ENCODE assay signal across 8 cellular contexts in the genomic region with DNA sequence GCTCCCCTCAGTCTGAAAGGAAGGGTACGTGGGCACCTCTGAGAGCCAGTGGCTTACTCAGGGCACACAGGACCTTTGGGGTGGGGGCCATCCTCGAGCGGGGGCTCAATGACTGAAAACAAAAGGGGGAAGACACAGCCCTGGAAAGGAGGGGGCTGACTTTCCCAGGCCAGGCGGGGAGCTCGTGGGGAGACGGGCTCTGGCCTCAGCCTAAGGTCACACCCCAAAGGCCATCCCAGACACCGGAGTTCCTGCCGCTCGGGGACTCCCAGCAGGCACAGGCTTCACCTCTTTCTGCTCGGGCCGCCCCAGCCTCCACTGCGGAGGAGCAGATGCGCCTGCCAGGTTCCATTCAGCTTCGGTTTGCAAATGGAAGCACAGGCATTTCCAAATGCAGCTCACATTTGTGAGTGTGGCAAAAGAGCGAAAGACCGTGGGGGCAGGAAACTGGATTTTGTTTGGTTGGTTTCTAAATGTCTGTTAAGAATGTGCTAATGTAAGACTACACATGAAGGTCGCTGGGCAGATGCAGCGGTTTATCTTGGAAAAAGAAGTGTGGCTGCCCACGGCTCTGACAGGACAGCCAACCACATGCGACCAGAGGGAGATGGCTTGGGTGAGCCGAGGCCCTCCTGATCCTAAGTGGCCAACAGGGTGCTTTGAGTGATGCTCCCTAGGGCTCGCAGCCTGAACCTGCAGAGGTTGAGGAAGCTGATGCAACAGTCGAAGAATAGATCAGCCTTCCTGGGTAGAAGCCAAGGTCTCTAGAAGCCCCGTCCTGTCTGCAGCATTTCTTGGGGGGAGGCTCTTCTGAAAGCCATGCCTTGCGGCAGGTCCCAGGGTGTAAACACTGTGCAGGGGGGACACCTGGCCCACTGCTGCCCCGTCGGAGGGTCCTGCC.
DNase-seq lines count a peak whose midpoint lies in the region; ATAC-seq, FAIRE-seq and TF ChIP-seq lines count a peak whose summit lies in the region.
"Had no signal": no experiment of that assay in that cellular context is flagged by ENCODE, and none has a peak within 500 bp of the region (broad histone marks: within the 10 kb centered on the region; RNA-seq: fewer than 3 reads in every experiment).

No MANE protein-coding gene starts in this region.

- peak; percentile 21 for ATAC-seq in activated CD8-positive, alpha-beta T cell treated with anti-CD3 and anti-CD28 coated beads for 36 hours
- no peak for ATAC-seq in HG02642 (IDR thresholded peaks at IDR 0.05; ENCODE audit: poor library complexity, unreplicated experiment)

- FAIRE-seq in GM19239 (lab: Jason Lieb, UNC) (no peak), H54 (lab: Jason Lieb, UNC) (no peak)

- H3K27me3 Mint-ChIP-seq in activated CD8-positive, alpha-beta T cell treated with anti-CD3 and anti-CD28 coated beads for 36 hours, result no peaks in the 10 kb centered on the region

- peaks cover 2% of the 10 kb centered on the region for H3K36me3 Mint-ChIP-seq in activated CD8-positive, alpha-beta T cell treated with anti-CD3 and anti-CD28 coated beads for 36 hours (ENCODE audit: low read depth)

- peaks cover 10% of the 10 kb centered on the region for H3F3A ChIP-seq in Loucy (ENCODE audit: low read depth)

- H3K4me3 Mint-ChIP-seq in activated CD8-positive, alpha-beta T cell treated with anti-CD3 and anti-CD28 coated beads for 36 hours, result peak overlapping the region; percentile 19

- no peak for TF ChIP-seq POLR2A in H54 (IDR thresholded peaks at IDR 0.05; ENCODE audit: low read depth, low read length)

- peaks cover 63% of the 10 kb centered on the region; the same call in 1 of the 2 replicates for H3K79me2 ChIP-seq in Loucy (ENCODE audit: insufficient read depth, low read length)

- peak overlapping the region; percentile 99 for H3K4me2 ChIP-seq in Loucy (ENCODE audit: low read depth, low read length, poor library complexity, severe bottlenecking)

- peaks cover 80% of the 10 kb centered on the region for H4K20me1 ChIP-seq in Loucy (ENCODE audit: insufficient read depth, low read length, poor library complexity, severe bottlenecking)

- H3K36me3 ChIP-seq in Loucy (ENCODE audit: insufficient read depth, low read length), result no peaks in the 10 kb centered on the region
- H3K36me3 ChIP-seq in stomach smooth muscle (ENCODE audit: control insufficient read depth in 2 of 2, insufficient read depth in 2 of 2, low read length in 2 of 2), result no peaks in the 10 kb centered on the region

- H3K27ac ChIP-seq in stomach smooth muscle (ENCODE audit: low read length), result peak overlapping the region; percentile 79

- CTCF ChIA-PET in activated CD8-positive, alpha-beta T cell treated with anti-CD3 and anti-CD28 coated beads for 36 hours (lab: Charles Lee), result interaction anchor here (0.9 to 3.7 kb wide), 5 partner anchors 12 to 105 kb away, joined by 3 to 31 read pairs (median 5); no protein-coding TSS in a partner anchor

- no peak overlapping the region for H3K4me3 ChIP-seq in Loucy (ENCODE audit: low read length, poor library complexity, severe bottlenecking)
- H3K4me3 ChIP-seq in stomach smooth muscle (ENCODE audit: low read length in 2 of 2), result peak overlapping the region in 1 of 2 donors; percentile 59

- H3K9me3 ChIP-seq in Loucy (ENCODE audit: insufficient read depth, low read depth, low read length) (no peaks in the 10 kb centered on the region), stomach smooth muscle (ENCODE audit: control insufficient read depth in 2 of 2, low read length in 2 of 2) (no peaks in the 10 kb centered on the region)

- H3K9ac ChIP-seq in Loucy (ENCODE audit: low read depth, low read length, poor library complexity, severe bottlenecking) (no peak overlapping the region), stomach smooth muscle (ENCODE audit: low read length in 2 of 2) (no peak overlapping the region)

- TF ChIP-seq CTCF in Loucy (conservative IDR thresholded peaks at IDR 0.05; ENCODE audit: low read length), result no peak
- no peak for TF ChIP-seq CTCF in activated CD8-positive, alpha-beta T cell treated with anti-CD3 and anti-CD28 coated beads for 36 hours (IDR thresholded peaks at IDR 0.05)

- H3K4me1 ChIP-seq in Loucy (ENCODE audit: insufficient read depth, low read length, poor library complexity, severe bottlenecking) (peaks cover 72% of the 10 kb centered on the region), stomach smooth muscle (ENCODE audit: control insufficient read depth, insufficient read depth, low read length) (peaks cover 88% of the 10 kb centered on the region)

- intact Hi-C loops in activated CD8-positive, alpha-beta T cell treated with anti-CD3 and anti-CD28 coated beads for 36 hours (cut with micrococcal nuclease), result no loop called here
- intact Hi-C loops in cardiac septum (cut with DNase I), result no loop called here

- H3K9me2 ChIP-seq in Loucy (replicated peaks; ENCODE audit: low read depth, low read length), result no peaks in the 10 kb centered on the region

- H3K9me3 Mint-ChIP-seq in activated CD8-positive, alpha-beta T cell treated with anti-CD3 and anti-CD28 coated beads for 36 hours, result no peaks in the 10 kb centered on the region

- POLR2A ChIA-PET in activated CD8-positive, alpha-beta T cell treated with anti-CD3 and anti-CD28 coated beads for 36 hours (lab: Charles Lee), result interaction anchor here (0.9 to 1.6 kb wide), 4 partner anchors 12 to 47 kb away, joined by 3 to 5 read pairs (median 3); no protein-coding TSS in a partner anchor

- DNase-seq in activated CD8-positive, alpha-beta T cell treated with anti-CD3 and anti-CD28 coated beads for 36 hours, result peak; percentile 66
- DNase-seq in cardiac septum (ENCODE audit: low spot score) (peak; percentile 74), GM19239 (ENCODE audit: insufficient read length, low spot score) (no peak), H54 (ENCODE audit: insufficient read length, low spot score) (no peak)
- DNase-seq: SHP77 treated with DMSO at 0.1 percent for 48 hours had no signal

- H3K27ac Mint-ChIP-seq in activated CD8-positive, alpha-beta T cell treated with anti-CD3 and anti-CD28 coated beads for 36 hours, result peak overlapping the region; percentile 92

- peaks cover 83% of the 10 kb centered on the region for H3K4me1 Mint-ChIP-seq in activated CD8-positive, alpha-beta T cell treated with anti-CD3 and anti-CD28 coated beads for 36 hours (ENCODE audit: low read depth)

- H2AFZ ChIP-seq in Loucy (ENCODE audit: low read length), result no peak overlapping the region

- H3K27me3 ChIP-seq in Loucy (ENCODE audit: insufficient read depth, low read length, poor library complexity, severe bottlenecking) (peaks cover 28% of the 10 kb centered on the region), stomach smooth muscle (ENCODE audit: control insufficient read depth in 1 of 2, insufficient read depth in 2 of 2, low read length in 2 of 2) (no peaks in the 10 kb centered on the region)

Comparison
In these comparisons a context has a peak if more than half of its experiments do, and no peak if none do; other contexts are left out.
1. DNase-seq: peak in activated CD8-positive, alpha-beta T cell treated with anti-CD3 and anti-CD28 coated beads for 36 hours (single experiment) and cardiac septum (single experiment); none in GM19239 (single experiment) and H54 (single experiment).